Comparison of ENCODE assay signal across 1 cellular context in the genomic region with DNA sequence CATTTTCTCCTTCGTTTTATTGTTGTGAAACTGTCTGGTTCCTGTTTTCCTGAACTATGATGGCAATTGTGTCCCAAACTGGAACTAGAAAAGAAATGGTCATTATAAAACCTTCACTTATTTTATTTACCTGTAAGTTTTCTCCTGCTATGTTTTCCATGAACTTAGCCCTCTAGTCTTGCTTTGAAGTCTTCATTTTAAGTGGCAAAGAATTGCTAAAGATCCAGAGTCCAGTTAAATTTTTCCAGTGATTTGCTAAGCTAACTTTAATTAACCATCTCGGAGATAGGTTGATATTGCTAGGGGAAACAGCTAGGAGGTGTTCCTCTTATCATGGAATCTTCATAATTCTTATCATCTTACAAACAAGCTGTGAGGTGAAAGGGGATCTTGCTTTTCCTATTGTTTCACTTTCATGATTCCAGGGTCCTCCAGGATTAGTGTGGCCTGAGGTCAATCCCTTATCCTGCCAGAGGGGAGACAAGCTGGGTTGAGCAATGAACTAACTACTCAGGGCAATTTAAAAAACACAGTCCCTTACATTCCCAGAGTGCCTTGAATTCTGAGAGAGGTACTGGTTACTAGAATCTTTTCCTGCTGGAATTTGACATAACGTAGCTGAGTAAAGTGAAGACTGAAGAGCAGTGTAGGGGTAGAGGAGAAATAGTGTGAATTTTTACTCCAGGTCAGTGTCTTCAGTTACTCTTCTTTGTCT.
TF ChIP-seq lines count a peak whose summit lies in the region.

No MANE protein-coding gene starts in this region.

TF ChIP-seq in HepG2, 621 proteins besides CTCF, POLR2A, EP300 and RAD21 (continued from another document and continues in another):
- TF ChIP-seq, protein P1, sequence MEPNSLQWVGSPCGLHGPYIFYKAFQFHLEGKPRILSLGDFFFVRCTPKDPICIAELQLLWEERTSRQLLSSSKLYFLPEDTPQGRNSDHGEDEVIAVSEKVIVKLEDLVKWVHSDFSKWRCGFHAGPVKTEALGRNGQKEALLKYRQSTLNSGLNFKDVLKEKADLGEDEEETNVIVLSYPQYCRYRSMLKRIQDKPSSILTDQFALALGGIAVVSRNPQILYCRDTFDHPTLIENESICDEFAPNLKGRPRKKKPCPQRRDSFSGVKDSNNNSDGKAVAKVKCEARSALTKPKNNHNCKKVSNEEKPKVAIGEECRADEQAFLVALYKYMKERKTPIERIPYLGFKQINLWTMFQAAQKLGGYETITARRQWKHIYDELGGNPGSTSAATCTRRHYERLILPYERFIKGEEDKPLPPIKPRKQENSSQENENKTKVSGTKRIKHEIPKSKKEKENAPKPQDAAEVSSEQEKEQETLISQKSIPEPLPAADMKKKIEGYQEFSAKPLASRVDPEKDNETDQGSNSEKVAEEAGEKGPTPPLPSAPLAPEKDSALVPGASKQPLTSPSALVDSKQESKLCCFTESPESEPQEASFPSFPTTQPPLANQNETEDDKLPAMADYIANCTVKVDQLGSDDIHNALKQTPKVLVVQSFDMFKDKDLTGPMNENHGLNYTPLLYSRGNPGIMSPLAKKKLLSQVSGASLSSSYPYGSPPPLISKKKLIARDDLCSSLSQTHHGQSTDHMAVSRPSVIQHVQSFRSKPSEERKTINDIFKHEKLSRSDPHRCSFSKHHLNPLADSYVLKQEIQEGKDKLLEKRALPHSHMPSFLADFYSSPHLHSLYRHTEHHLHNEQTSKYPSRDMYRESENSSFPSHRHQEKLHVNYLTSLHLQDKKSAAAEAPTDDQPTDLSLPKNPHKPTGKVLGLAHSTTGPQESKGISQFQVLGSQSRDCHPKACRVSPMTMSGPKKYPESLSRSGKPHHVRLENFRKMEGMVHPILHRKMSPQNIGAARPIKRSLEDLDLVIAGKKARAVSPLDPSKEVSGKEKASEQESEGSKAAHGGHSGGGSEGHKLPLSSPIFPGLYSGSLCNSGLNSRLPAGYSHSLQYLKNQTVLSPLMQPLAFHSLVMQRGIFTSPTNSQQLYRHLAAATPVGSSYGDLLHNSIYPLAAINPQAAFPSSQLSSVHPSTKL (CRISPR knock-in tag; IDR thresholded peaks at IDR 0.05), result peak; percentile 72
- TF ChIP-seq DMAP1 (CRISPR knock-in tag; IDR thresholded peaks at IDR 0.05) (no peak), TCF7 (IDR thresholded peaks at IDR 0.05; ENCODE audit: low read depth) (peak; percentile 57), MED1 (CRISPR knock-in tag; IDR thresholded peaks at IDR 0.05) (peak; percentile 49), ZNF7 (CRISPR knock-in tag; IDR thresholded peaks at IDR 0.05) (no peak), NCOA2 (CRISPR knock-in tag; IDR thresholded peaks at IDR 0.05) (peak; percentile 23; the same call in 1 of the 2 replicates), GATAD2A (CRISPR knock-in tag; IDR thresholded peaks at IDR 0.05) (peak; percentile 81), SOX5 (CRISPR knock-in tag; IDR thresholded peaks at IDR 0.05; ENCODE audit: borderline replicate concordance) (peak; percentile 75), HOXA3 (CRISPR knock-in tag; IDR thresholded peaks at IDR 0.05) (no peak), NR2F2 (IDR thresholded peaks at IDR 0.05; ENCODE audit: borderline replicate concordance, low read depth) (peak; percentile 61; the same call in 1 of the 2 replicates), HDAC1 (CRISPR knock-in tag; IDR thresholded peaks at IDR 0.05) (peak; percentile 35; the same call in 1 of the 2 replicates), ZFYVE20 (CRISPR knock-in tag; IDR thresholded peaks at IDR 0.05; ENCODE audit: borderline replicate concordance, low read depth) (no peak), FOXO1 (CRISPR knock-in tag; IDR thresholded peaks at IDR 0.05) (no peak), FOXA3 (CRISPR knock-in tag; IDR thresholded peaks at IDR 0.05) (peak; percentile 42; the same call in 1 of the 2 replicates), BHLHE40 (IDR thresholded peaks at IDR 0.05; ENCODE audit: low read length) (no peak), KDM5A (IDR thresholded peaks at IDR 0.05; ENCODE audit: borderline replicate concordance, low read length) (no peak), HMG20B (CRISPR knock-in tag; conservative IDR thresholded peaks at IDR 0.05) (no peak; the same call in 1 of the 2 replicates), SAP130 (CRISPR knock-in tag; IDR thresholded peaks at IDR 0.05; ENCODE audit: low read depth) (peak; percentile 33; the same call in 1 of the 2 replicates), PPARG (CRISPR knock-in tag; conservative IDR thresholded peaks at IDR 0.05) (peak; percentile 74), ZNF331 (CRISPR knock-in tag; IDR thresholded peaks at IDR 0.05) (peak; percentile 22; the same call in 1 of the 2 replicates), CREM (IDR thresholded peaks at IDR 0.05) (peak; percentile 34; the same call in 1 of the 2 replicates), CREM (CRISPR knock-in tag; IDR thresholded peaks at IDR 0.05) (no peak), MYC (CRISPR knock-in tag; IDR thresholded peaks at IDR 0.05; ENCODE audit: borderline replicate concordance) (no peak), GATA4 (IDR thresholded peaks at IDR 0.05; ENCODE audit: borderline replicate concordance, low read depth) (peak; percentile 34; the same call in 1 of the 2 replicates), MBD4 (IDR thresholded peaks at IDR 0.05; ENCODE audit: borderline replicate concordance, low read length) (no peak), HDAC2 (CRISPR knock-in tag; IDR thresholded peaks at IDR 0.05) (peak; percentile 42; the same call in 1 of the 2 replicates), SMAD9 (CRISPR knock-in tag; IDR thresholded peaks at IDR 0.05) (no peak), ZBTB7B (CRISPR knock-in tag; IDR thresholded peaks at IDR 0.05) (peak; percentile 71; the same call in 1 of the 2 replicates), PRPF4 (IDR thresholded peaks at IDR 0.05; ENCODE audit: low read depth, low read length, poor library complexity, severe bottlenecking) (no peak), DPF2 (CRISPR knock-in tag; IDR thresholded peaks at IDR 0.05; ENCODE audit: borderline replicate concordance, low read depth) (0 out of 2 replicates have a peak, but pooled peaks have one; percentile 28), RARA (CRISPR knock-in tag; IDR thresholded peaks at IDR 0.05) (peak; percentile 63), CEBPG (CRISPR knock-in tag; IDR thresholded peaks at IDR 0.05) (peak; percentile 83), SMC3 (IDR thresholded peaks at IDR 0.05; ENCODE audit: low read length) (no peak), RXRB (CRISPR knock-in tag; IDR thresholded peaks at IDR 0.05; ENCODE audit: borderline replicate concordance) (peak; percentile 45), SOX6 (IDR thresholded peaks at IDR 0.05) (no peak), SOX6 (CRISPR knock-in tag; IDR thresholded peaks at IDR 0.05) (peak; percentile 85), ETV6 (CRISPR knock-in tag; conservative IDR thresholded peaks at IDR 0.05) (no peak), SALL2 (CRISPR knock-in tag; IDR thresholded peaks at IDR 0.05) (no peak), ZNF326 (CRISPR knock-in tag; IDR thresholded peaks at IDR 0.05; ENCODE audit: borderline replicate concordance) (no peak), FOSL2 (CRISPR knock-in tag; IDR thresholded peaks at IDR 0.05) (peak; percentile 57)
- TF ChIP-seq, protein P2, sequence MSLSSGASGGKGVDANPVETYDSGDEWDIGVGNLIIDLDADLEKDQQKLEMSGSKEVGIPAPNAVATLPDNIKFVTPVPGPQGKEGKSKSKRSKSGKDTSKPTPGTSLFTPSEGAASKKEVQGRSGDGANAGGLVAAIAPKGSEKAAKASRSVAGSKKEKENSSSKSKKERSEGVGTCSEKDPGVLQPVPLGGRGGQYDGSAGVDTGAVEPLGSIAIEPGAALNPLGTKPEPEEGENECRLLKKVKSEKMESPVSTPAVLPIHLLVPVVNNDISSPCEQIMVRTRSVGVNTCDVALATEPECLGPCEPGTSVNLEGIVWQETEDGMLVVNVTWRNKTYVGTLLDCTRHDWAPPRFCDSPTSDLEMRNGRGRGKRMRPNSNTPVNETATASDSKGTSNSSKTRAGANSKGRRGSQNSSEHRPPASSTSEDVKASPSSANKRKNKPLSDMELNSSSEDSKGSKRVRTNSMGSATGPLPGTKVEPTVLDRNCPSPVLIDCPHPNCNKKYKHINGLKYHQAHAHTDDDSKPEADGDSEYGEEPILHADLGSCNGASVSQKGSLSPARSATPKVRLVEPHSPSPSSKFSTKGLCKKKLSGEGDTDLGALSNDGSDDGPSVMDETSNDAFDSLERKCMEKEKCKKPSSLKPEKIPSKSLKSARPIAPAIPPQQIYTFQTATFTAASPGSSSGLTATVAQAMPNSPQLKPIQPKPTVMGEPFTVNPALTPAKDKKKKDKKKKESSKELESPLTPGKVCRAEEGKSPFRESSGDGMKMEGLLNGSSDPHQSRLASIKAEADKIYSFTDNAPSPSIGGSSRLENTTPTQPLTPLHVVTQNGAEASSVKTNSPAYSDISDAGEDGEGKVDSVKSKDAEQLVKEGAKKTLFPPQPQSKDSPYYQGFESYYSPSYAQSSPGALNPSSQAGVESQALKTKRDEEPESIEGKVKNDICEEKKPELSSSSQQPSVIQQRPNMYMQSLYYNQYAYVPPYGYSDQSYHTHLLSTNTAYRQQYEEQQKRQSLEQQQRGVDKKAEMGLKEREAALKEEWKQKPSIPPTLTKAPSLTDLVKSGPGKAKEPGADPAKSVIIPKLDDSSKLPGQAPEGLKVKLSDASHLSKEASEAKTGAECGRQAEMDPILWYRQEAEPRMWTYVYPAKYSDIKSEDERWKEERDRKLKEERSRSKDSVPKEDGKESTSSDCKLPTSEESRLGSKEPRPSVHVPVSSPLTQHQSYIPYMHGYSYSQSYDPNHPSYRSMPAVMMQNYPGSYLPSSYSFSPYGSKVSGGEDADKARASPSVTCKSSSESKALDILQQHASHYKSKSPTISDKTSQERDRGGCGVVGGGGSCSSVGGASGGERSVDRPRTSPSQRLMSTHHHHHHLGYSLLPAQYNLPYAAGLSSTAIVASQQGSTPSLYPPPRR (CRISPR knock-in tag; IDR thresholded peaks at IDR 0.05; ENCODE audit: borderline replicate concordance), result no peak
- TF ChIP-seq, protein P3, sequence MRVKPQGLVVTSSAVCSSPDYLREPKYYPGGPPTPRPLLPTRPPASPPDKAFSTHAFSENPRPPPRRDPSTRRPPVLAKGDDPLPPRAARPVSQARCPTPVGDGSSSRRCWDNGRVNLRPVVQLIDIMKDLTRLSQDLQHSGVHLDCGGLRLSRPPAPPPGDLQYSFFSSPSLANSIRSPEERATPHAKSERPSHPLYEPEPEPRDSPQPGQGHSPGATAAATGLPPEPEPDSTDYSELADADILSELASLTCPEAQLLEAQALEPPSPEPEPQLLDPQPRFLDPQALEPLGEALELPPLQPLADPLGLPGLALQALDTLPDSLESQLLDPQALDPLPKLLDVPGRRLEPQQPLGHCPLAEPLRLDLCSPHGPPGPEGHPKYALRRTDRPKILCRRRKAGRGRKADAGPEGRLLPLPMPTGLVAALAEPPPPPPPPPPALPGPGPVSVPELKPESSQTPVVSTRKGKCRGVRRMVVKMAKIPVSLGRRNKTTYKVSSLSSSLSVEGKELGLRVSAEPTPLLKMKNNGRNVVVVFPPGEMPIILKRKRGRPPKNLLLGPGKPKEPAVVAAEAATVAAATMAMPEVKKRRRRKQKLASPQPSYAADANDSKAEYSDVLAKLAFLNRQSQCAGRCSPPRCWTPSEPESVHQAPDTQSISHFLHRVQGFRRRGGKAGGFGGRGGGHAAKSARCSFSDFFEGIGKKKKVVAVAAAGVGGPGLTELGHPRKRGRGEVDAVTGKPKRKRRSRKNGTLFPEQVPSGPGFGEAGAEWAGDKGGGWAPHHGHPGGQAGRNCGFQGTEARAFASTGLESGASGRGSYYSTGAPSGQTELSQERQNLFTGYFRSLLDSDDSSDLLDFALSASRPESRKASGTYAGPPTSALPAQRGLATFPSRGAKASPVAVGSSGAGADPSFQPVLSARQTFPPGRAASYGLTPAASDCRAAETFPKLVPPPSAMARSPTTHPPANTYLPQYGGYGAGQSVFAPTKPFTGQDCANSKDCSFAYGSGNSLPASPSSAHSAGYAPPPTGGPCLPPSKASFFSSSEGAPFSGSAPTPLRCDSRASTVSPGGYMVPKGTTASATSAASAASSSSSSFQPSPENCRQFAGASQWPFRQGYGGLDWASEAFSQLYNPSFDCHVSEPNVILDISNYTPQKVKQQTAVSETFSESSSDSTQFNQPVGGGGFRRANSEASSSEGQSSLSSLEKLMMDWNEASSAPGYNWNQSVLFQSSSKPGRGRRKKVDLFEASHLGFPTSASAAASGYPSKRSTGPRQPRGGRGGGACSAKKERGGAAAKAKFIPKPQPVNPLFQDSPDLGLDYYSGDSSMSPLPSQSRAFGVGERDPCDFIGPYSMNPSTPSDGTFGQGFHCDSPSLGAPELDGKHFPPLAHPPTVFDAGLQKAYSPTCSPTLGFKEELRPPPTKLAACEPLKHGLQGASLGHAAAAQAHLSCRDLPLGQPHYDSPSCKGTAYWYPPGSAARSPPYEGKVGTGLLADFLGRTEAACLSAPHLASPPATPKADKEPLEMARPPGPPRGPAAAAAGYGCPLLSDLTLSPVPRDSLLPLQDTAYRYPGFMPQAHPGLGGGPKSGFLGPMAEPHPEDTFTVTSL (CRISPR knock-in tag; IDR thresholded peaks at IDR 0.05; ENCODE audit: borderline replicate concordance), result 0 out of 2 replicates have a peak, but pooled peaks have one; percentile 12
- TF ChIP-seq, protein P4, sequence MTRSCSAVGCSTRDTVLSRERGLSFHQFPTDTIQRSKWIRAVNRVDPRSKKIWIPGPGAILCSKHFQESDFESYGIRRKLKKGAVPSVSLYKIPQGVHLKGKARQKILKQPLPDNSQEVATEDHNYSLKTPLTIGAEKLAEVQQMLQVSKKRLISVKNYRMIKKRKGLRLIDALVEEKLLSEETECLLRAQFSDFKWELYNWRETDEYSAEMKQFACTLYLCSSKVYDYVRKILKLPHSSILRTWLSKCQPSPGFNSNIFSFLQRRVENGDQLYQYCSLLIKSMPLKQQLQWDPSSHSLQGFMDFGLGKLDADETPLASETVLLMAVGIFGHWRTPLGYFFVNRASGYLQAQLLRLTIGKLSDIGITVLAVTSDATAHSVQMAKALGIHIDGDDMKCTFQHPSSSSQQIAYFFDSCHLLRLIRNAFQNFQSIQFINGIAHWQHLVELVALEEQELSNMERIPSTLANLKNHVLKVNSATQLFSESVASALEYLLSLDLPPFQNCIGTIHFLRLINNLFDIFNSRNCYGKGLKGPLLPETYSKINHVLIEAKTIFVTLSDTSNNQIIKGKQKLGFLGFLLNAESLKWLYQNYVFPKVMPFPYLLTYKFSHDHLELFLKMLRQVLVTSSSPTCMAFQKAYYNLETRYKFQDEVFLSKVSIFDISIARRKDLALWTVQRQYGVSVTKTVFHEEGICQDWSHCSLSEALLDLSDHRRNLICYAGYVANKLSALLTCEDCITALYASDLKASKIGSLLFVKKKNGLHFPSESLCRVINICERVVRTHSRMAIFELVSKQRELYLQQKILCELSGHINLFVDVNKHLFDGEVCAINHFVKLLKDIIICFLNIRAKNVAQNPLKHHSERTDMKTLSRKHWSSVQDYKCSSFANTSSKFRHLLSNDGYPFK (CRISPR knock-in tag; IDR thresholded peaks at IDR 0.05; ENCODE audit: borderline replicate concordance), result no peak
- TF ChIP-seq, protein P5, sequence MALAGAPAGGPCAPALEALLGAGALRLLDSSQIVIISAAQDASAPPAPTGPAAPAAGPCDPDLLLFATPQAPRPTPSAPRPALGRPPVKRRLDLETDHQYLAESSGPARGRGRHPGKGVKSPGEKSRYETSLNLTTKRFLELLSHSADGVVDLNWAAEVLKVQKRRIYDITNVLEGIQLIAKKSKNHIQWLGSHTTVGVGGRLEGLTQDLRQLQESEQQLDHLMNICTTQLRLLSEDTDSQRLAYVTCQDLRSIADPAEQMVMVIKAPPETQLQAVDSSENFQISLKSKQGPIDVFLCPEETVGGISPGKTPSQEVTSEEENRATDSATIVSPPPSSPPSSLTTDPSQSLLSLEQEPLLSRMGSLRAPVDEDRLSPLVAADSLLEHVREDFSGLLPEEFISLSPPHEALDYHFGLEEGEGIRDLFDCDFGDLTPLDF (CRISPR knock-in tag; IDR thresholded peaks at IDR 0.05), result no peak
- TF ChIP-seq, protein P6, sequence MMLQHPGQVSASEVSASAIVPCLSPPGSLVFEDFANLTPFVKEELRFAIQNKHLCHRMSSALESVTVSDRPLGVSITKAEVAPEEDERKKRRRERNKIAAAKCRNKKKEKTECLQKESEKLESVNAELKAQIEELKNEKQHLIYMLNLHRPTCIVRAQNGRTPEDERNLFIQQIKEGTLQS (CRISPR knock-in tag; IDR thresholded peaks at IDR 0.05), result no peak
